In the genomic region with DNA sequence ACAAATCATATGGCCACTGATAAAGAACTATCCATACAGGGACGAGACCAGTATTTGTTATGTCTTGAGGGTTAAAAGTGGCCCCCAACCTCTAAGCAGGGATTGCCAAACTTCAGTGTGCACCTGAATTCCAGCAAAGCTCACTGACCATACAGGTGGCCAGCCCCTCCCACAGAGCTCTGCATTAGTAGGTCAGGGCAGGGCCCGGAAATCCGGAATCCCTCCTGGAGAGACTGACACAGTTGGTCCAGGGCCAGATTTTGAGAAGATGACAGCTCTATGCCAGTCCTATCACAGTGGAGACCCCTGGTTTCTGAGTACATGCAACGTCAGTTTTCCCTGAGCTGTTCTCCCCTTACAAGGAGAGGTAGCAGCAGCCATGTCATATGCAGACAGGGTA, we compare ENCODE assay signal across 1 cellular context.
TF ChIP-seq lines count a peak whose summit lies in the region.

No MANE protein-coding gene starts in this region.

TF ChIP-seq in H1, 55 proteins besides CTCF, POLR2A, EP300 and RAD21:
- no peak for TF ChIP-seq KDM4A (IDR thresholded peaks at IDR 0.05; ENCODE audit: low read depth, low read length, severe bottlenecking)
- TF ChIP-seq RBBP5 (IDR thresholded peaks at IDR 0.05; ENCODE audit: borderline replicate concordance, low read depth, low read length) = no peak
- no peak for TF ChIP-seq TCF12 (IDR thresholded peaks at IDR 0.05; ENCODE audit: low read depth, low read length)
- no peak for TF ChIP-seq ZNF274 (IDR thresholded peaks at IDR 0.05; ENCODE audit: borderline replicate concordance, extremely low read depth, low read length)
- no peak for TF ChIP-seq BRCA1 (IDR thresholded peaks at IDR 0.05; ENCODE audit: low read depth, low read length)
- no peak for TF ChIP-seq RFX5 (IDR thresholded peaks at IDR 0.05; ENCODE audit: borderline replicate concordance, low read depth, low read length)
- TF ChIP-seq SP1 (IDR thresholded peaks at IDR 0.05; ENCODE audit: low read depth, low read length) = no peak
- no peak for TF ChIP-seq JUND (IDR thresholded peaks at IDR 0.05; ENCODE audit: low read length)
